In genomic region chr3:195955416-195955841, GRCh38 we compare ENCODE assay signal across 8 cellular contexts. TPM values are rescaled to one million over a fixed set of nuclear protein-coding genes. Genes with fewer than 3 reads are reported as not detected.
DNase-seq lines count a peak whose midpoint lies in the region; ATAC-seq and TF ChIP-seq lines count a peak whose summit lies in the region.
"Not testable (repeated sequence)": the region's sequence is repeated elsewhere in the genome, so short reads cannot be mapped to it uniquely, and the experiment has no call there.

No MANE protein-coding gene starts in this region.

- not testable (repeated sequence) for H4K20me1 ChIP-seq in OCI-LY1 (ENCODE audit: insufficient read depth, low read length)

- not testable (repeated sequence) for H3K79me2 ChIP-seq in OCI-LY1 (ENCODE audit: insufficient read depth, low read length)

- H3K4me1 ChIP-seq in OCI-LY1 (ENCODE audit: insufficient read depth, low read length, severe bottlenecking) = peaks cover 14% of the 10 kb centered on the region

- not testable (repeated sequence) for H3K9me2 ChIP-seq in OCI-LY1 (ENCODE audit: low read depth, low read length)

- not testable (repeated sequence) for H3K27me3 Mint-ChIP-seq in CD4-positive, alpha-beta T cell; activated naive CD8-positive, alpha-beta T cell treated with anti-CD3 and anti-CD28 coated beads for 36 hours; mesothelial cell of epicardium (ENCODE audit: low read depth)

- peak overlapping the region; percentile 51 for H3K4me3 ChIP-seq in OCI-LY1 (ENCODE audit: low read depth, low read length, poor library complexity, severe bottlenecking)

- TF ChIP-seq CTCF in CD4-positive, alpha-beta T cell (IDR thresholded peaks at IDR 0.05); OCI-LY1 (IDR thresholded peaks at IDR 0.05; ENCODE audit: low read length); mesothelial cell of epicardium (IDR thresholded peaks at IDR 0.05; ENCODE audit: unreplicated experiment): not testable (repeated sequence)

- ATAC-seq in CD4-positive, alpha-beta T cell (ENCODE audit: poor library complexity) = not testable (repeated sequence)
- peak; percentile 7 for ATAC-seq in Right ventricle myocardium inferior
- peak; percentile 60 for ATAC-seq in stimulated activated effector memory CD8-positive, alpha-beta T cell treated with anti-CD3 and anti-CD28 coated beads, Interleukin-12 subunit alpha, Interleukin-12 subunit beta, amount 100 ng/mL, for 72 hours

- peaks cover 27% of the 10 kb centered on the region for H3K4me1 Mint-ChIP-seq in CD4-positive, alpha-beta T cell (ENCODE audit: low read depth)
- peaks cover 25% of the 10 kb centered on the region for H3K4me1 Mint-ChIP-seq in activated naive CD8-positive, alpha-beta T cell treated with anti-CD3 and anti-CD28 coated beads for 36 hours
- not testable (repeated sequence) for H3K4me1 Mint-ChIP-seq in mesothelial cell of epicardium
- peaks cover 53% of the 10 kb centered on the region for H3K4me1 Mint-ChIP-seq in stimulated activated effector memory CD8-positive, alpha-beta T cell treated with anti-CD3 and anti-CD28 coated beads, Interleukin-12 subunit alpha, Interleukin-12 subunit beta, amount 100 ng/mL, for 72 hours

- H3K27ac Mint-ChIP-seq in CD4-positive, alpha-beta T cell = peak overlapping the region; percentile 86
- H3K27ac Mint-ChIP-seq in activated naive CD8-positive, alpha-beta T cell treated with anti-CD3 and anti-CD28 coated beads for 36 hours = peak overlapping the region; percentile 82
- peak overlapping the region; percentile 56 for H3K27ac Mint-ChIP-seq in mesothelial cell of epicardium
- peak overlapping the region; percentile 93 for H3K27ac Mint-ChIP-seq in stimulated activated effector memory CD8-positive, alpha-beta T cell treated with anti-CD3 and anti-CD28 coated beads, Interleukin-12 subunit alpha, Interleukin-12 subunit beta, amount 100 ng/mL, for 72 hours

- not testable (repeated sequence) for H3K9me3 ChIP-seq in CD4-positive, alpha-beta T cell (ENCODE audit: control insufficient read depth, low read length); OCI-LY1 (ENCODE audit: low read length)

- H3K9me3 Mint-ChIP-seq in CD4-positive, alpha-beta T cell; activated naive CD8-positive, alpha-beta T cell treated with anti-CD3 and anti-CD28 coated beads for 36 hours; mesothelial cell of epicardium; stimulated activated effector memory CD8-positive, alpha-beta T cell treated with anti-CD3 and anti-CD28 coated beads, Interleukin-12 subunit alpha, Interleukin-12 subunit beta, amount 100 ng/mL, for 72 hours: not testable (repeated sequence)

- not testable (repeated sequence) for H3K27ac ChIP-seq in CD4-positive, alpha-beta T cell (ENCODE audit: low read depth, low read length); OCI-LY1 (ENCODE audit: low read depth, low read length, poor library complexity, severe bottlenecking)

- H3K27me3 ChIP-seq in CD4-positive, alpha-beta T cell (ENCODE audit: control insufficient read depth, insufficient read depth, low read length); OCI-LY1 (ENCODE audit: insufficient read depth, low read length): not testable (repeated sequence)

- DNase-seq in CD4-positive, alpha-beta T cell; Right ventricle myocardium inferior (ENCODE audit: missing footprints); mesothelial cell of epicardium (ENCODE audit: low spot score in 2 of 2, unreplicated experiment in 2 of 2): not testable (repeated sequence)
- peak; percentile 46 to 57 (median 54) for DNase-seq in activated CD8-positive, alpha-beta memory T cell treated with anti-CD3 and anti-CD28 coated beads for 48 hours (ENCODE audit: low read depth in 2 of 3, low spot score in 2 of 3)
- peak; percentile 20 for DNase-seq in activated naive CD8-positive, alpha-beta T cell treated with anti-CD3 and anti-CD28 coated beads for 36 hours
- DNase-seq in stimulated activated CD4-positive, alpha-beta T cell treated with anti-CD3 and anti-CD28 coated beads, Interleukin-12 subunit alpha, Interleukin-12 subunit beta, amount 100 ng/mL, for 4 hours = peak; percentile 45
- DNase-seq in stimulated activated effector memory CD8-positive, alpha-beta T cell treated with anti-CD3 and anti-CD28 coated beads, Interleukin-12 subunit alpha, Interleukin-12 subunit beta, amount 100 ng/mL, for 72 hours (ENCODE audit: low spot score in 2 of 2) = peak; percentile 60 to 78

- peaks cover 15% of the 10 kb centered on the region; the same call in 1 of the 2 replicates for H3K36me3 ChIP-seq in OCI-LY1 (ENCODE audit: insufficient read depth, low read length)

- H2AFZ ChIP-seq in OCI-LY1 (ENCODE audit: low read length) = not testable (repeated sequence)

- peaks cover 12% of the 10 kb centered on the region for H3K36me3 Mint-ChIP-seq in CD4-positive, alpha-beta T cell (ENCODE audit: low read depth)
- peaks cover 14% of the 10 kb centered on the region for H3K36me3 Mint-ChIP-seq in activated naive CD8-positive, alpha-beta T cell treated with anti-CD3 and anti-CD28 coated beads for 36 hours
- not testable (repeated sequence) for H3K36me3 Mint-ChIP-seq in mesothelial cell of epicardium
- H3K36me3 Mint-ChIP-seq in stimulated activated effector memory CD8-positive, alpha-beta T cell treated with anti-CD3 and anti-CD28 coated beads, Interleukin-12 subunit alpha, Interleukin-12 subunit beta, amount 100 ng/mL, for 72 hours = peaks cover 63% of the 10 kb centered on the region

- POLR2A ChIA-PET in CD4-positive, alpha-beta T cell (lab: Charles Lee) = not testable (repeated sequence)

- intact Hi-C loops in CD4-positive, alpha-beta T cell (cut with DNase I, micrococcal nuclease); Right ventricle myocardium inferior (cut with DNase I): not testable (repeated sequence)

- H3F3A ChIP-seq in OCI-LY1 (ENCODE audit: insufficient read depth, low read length) = not testable (repeated sequence)

- CTCF ChIA-PET in CD4-positive, alpha-beta T cell (lab: Charles Lee) = interaction anchor here (0.8 kb wide), 1 partner anchor 61 kb away, joined by 3 read pairs; no protein-coding TSS in a partner anchor

- H3K9ac ChIP-seq in OCI-LY1 (ENCODE audit: low read length) = peak overlapping the region; percentile 39; the same call in 1 of the 2 replicates

- peak overlapping the region; percentile 62 for H3K4me2 ChIP-seq in OCI-LY1 (ENCODE audit: low read length)

- H3K4me3 Mint-ChIP-seq in CD4-positive, alpha-beta T cell = peak overlapping the region; percentile 87
- peak overlapping the region; percentile 70 for H3K4me3 Mint-ChIP-seq in activated naive CD8-positive, alpha-beta T cell treated with anti-CD3 and anti-CD28 coated beads for 36 hours
- peak overlapping the region; percentile 83 for H3K4me3 Mint-ChIP-seq in mesothelial cell of epicardium
- H3K4me3 Mint-ChIP-seq in stimulated activated effector memory CD8-positive, alpha-beta T cell treated with anti-CD3 and anti-CD28 coated beads, Interleukin-12 subunit alpha, Interleukin-12 subunit beta, amount 100 ng/mL, for 72 hours = peak overlapping the region; percentile 71

RNA-seq across cellular contexts. Expression of gene TNK2, which starts 47.1 kb away (rescaled TPM):
- total RNA-seq in CD4-positive, alpha-beta T cell = 100 to 1,000 TPM; 161 to 171 TPM
- 10 to 100 TPM; 34.6 to 35.1 TPM for total RNA-seq in activated naive CD8-positive, alpha-beta T cell treated with anti-CD3 and anti-CD28 coated beads for 36 hours
- total RNA-seq in Right ventricle myocardium inferior = 31.7 TPM
- 45.8 to 49.1 TPM (median 47.6 TPM) in 3 replicates for total RNA-seq in mesothelial cell of epicardium
